1 cellular context compared by ENCODE assay signal in the genomic region with DNA sequence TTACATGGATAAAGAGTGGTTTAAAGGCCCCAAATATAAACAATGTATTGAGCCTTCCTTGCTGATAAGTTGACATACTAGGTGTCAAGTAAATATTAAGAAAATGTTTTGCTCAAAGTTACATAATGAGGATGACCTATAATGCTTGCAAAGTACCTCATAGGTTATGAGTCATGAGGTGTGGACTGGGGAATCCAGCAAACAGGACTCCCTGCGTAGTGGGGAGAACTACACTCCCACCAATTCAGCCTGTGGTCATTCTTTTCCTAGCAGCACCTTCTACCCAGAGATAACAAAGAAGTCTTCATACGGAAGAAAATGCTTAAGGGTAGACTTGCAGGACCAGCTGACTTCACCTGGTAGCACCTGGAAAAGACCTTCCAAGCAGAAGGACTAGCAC.
TF ChIP-seq lines count a peak whose summit lies in the region.

No MANE protein-coding gene starts in this region.

TF ChIP-seq in H1, 55 proteins besides CTCF, POLR2A, EP300 and RAD21 (continued from another document):
- TF ChIP-seq, protein P1, sequence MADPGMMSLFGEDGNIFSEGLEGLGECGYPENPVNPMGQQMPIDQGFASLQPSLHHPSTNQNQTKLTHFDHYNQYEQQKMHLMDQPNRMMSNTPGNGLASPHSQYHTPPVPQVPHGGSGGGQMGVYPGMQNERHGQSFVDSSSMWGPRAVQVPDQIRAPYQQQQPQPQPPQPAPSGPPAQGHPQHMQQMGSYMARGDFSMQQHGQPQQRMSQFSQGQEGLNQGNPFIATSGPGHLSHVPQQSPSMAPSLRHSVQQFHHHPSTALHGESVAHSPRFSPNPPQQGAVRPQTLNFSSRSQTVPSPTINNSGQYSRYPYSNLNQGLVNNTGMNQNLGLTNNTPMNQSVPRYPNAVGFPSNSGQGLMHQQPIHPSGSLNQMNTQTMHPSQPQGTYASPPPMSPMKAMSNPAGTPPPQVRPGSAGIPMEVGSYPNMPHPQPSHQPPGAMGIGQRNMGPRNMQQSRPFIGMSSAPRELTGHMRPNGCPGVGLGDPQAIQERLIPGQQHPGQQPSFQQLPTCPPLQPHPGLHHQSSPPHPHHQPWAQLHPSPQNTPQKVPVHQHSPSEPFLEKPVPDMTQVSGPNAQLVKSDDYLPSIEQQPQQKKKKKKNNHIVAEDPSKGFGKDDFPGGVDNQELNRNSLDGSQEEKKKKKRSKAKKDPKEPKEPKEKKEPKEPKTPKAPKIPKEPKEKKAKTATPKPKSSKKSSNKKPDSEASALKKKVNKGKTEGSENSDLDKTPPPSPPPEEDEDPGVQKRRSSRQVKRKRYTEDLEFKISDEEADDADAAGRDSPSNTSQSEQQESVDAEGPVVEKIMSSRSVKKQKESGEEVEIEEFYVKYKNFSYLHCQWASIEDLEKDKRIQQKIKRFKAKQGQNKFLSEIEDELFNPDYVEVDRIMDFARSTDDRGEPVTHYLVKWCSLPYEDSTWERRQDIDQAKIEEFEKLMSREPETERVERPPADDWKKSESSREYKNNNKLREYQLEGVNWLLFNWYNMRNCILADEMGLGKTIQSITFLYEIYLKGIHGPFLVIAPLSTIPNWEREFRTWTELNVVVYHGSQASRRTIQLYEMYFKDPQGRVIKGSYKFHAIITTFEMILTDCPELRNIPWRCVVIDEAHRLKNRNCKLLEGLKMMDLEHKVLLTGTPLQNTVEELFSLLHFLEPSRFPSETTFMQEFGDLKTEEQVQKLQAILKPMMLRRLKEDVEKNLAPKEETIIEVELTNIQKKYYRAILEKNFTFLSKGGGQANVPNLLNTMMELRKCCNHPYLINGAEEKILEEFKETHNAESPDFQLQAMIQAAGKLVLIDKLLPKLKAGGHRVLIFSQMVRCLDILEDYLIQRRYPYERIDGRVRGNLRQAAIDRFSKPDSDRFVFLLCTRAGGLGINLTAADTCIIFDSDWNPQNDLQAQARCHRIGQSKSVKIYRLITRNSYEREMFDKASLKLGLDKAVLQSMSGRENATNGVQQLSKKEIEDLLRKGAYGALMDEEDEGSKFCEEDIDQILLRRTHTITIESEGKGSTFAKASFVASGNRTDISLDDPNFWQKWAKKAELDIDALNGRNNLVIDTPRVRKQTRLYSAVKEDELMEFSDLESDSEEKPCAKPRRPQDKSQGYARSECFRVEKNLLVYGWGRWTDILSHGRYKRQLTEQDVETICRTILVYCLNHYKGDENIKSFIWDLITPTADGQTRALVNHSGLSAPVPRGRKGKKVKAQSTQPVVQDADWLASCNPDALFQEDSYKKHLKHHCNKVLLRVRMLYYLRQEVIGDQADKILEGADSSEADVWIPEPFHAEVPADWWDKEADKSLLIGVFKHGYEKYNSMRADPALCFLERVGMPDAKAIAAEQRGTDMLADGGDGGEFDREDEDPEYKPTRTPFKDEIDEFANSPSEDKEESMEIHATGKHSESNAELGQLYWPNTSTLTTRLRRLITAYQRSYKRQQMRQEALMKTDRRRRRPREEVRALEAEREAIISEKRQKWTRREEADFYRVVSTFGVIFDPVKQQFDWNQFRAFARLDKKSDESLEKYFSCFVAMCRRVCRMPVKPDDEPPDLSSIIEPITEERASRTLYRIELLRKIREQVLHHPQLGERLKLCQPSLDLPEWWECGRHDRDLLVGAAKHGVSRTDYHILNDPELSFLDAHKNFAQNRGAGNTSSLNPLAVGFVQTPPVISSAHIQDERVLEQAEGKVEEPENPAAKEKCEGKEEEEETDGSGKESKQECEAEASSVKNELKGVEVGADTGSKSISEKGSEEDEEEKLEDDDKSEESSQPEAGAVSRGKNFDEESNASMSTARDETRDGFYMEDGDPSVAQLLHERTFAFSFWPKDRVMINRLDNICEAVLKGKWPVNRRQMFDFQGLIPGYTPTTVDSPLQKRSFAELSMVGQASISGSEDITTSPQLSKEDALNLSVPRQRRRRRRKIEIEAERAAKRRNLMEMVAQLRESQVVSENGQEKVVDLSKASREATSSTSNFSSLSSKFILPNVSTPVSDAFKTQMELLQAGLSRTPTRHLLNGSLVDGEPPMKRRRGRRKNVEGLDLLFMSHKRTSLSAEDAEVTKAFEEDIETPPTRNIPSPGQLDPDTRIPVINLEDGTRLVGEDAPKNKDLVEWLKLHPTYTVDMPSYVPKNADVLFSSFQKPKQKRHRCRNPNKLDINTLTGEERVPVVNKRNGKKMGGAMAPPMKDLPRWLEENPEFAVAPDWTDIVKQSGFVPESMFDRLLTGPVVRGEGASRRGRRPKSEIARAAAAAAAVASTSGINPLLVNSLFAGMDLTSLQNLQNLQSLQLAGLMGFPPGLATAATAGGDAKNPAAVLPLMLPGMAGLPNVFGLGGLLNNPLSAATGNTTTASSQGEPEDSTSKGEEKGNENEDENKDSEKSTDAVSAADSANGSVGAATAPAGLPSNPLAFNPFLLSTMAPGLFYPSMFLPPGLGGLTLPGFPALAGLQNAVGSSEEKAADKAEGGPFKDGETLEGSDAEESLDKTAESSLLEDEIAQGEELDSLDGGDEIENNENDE (IDR thresholded peaks at IDR 0.05; ENCODE audit: insufficient replicate concordance, low read length): no peak
- TF ChIP-seq TAF7 (optimal IDR thresholded peaks at IDR 0.05; ENCODE audit: borderline replicate concordance, low read depth, low read length) (no peak), BCL11A (IDR thresholded peaks at IDR 0.05; ENCODE audit: low read depth in 2 of 2, low read length in 2 of 2) (no peak), EGR1 (IDR thresholded peaks at IDR 0.05; ENCODE audit: borderline replicate concordance, low read depth, low read length) (no peak), SUZ12 (IDR thresholded peaks at IDR 0.05; ENCODE audit: low read length) (no peak), GTF2F1 (IDR thresholded peaks at IDR 0.05; ENCODE audit: borderline replicate concordance, low read depth, low read length) (no peak), TEAD4 (IDR thresholded peaks at IDR 0.05; ENCODE audit: low read depth, low read length) (no peak), SP4 (IDR thresholded peaks at IDR 0.05; ENCODE audit: low read length) (no peak), CBX5 (IDR thresholded peaks at IDR 0.05; ENCODE audit: low read depth, low read length) (no peak), FOSL1 (IDR thresholded peaks at IDR 0.05; ENCODE audit: insufficient read depth, low read depth, low read length) (no peak), JUN (IDR thresholded peaks at IDR 0.05; ENCODE audit: low read depth, low read length) (no peak), SP1 (IDR thresholded peaks at IDR 0.05; ENCODE audit: low read depth, low read length) (no peak), CREB1 (IDR thresholded peaks at IDR 0.05) (no peak), BACH1 (IDR thresholded peaks at IDR 0.05; ENCODE audit: low read length) (no peak), HDAC2 (IDR thresholded peaks at IDR 0.05; ENCODE audit: borderline replicate concordance in 1 of 2, low read depth in 2 of 2, low read length in 2 of 2) (no peak), KDM5A (IDR thresholded peaks at IDR 0.05; ENCODE audit: low read length) (no peak)
